Comparison of ENCODE assay signal across 8 cellular contexts in the genomic region with DNA sequence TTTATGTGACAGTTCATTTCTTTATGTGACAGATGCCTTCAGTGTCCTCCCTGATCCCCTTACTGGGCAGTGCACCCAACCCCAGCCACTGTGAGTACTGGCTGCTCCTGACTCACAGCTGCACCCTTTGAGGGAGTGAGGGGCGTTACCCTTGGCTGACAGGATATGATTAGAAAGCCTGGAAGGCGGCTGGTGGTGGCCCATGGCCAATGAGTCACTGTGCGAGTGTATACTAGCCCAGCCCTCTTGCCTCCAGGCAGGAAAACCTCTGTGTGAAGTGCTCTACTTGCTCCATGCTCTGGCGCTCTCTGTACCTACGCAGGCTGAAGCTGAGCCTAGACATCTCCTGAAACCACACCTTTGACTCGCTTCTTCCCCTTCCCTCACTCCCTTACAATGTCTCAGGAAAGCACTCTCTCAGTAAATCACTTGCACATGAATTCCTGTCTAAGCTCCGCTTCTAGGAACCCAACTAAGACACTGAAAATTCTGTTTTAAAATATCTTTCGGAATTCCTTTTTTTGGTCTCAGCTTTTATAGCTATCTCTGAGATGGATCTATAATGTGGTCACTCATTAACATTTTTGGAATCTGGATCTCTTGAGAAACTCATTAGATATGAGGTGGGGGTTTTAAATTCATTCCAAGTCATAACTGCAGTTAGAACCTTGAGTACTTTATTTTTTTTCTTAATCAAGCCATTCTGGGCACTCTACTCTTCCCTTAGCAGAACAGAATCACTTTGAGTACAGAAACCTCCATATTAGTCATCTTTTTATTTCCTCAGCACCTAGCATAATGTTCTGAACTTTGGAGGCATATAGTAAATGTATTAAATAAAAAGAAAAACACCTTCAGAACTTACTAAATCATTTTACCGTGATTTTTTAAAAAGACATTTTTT. TPM values are rescaled to one million over a fixed set of nuclear protein-coding genes. Genes with fewer than 3 reads are reported as not detected.
DNase-seq lines count a peak whose midpoint lies in the region; TF ChIP-seq lines count a peak whose summit lies in the region.

No MANE protein-coding gene starts in this region.

- intact Hi-C loops in vagina (cut with DNase I), result no loop called here

- no peak overlapping the region for H3K27ac ChIP-seq in vagina

- no peaks in the 10 kb centered on the region for H3K9me3 ChIP-seq in vagina

- H3K36me3 ChIP-seq in vagina, result no peaks in the 10 kb centered on the region

- H3K27me3 ChIP-seq in vagina, result no peaks in the 10 kb centered on the region

- peak; percentile 9 to 25 (median 12) for DNase-seq in stimulated activated CD4-positive, alpha-beta T cell treated with anti-CD3 and anti-CD28 coated beads, Interleukin-12 subunit alpha, Interleukin-12 subunit beta, amount 100 ng/mL, for 48 hours (ENCODE audit: low read depth in 2 of 3, low spot score in 1 of 3)
- no peak for DNase-seq in stimulated activated CD4-positive, alpha-beta T cell treated with anti-CD3 and anti-CD28 coated beads, Interleukin-4, amount 100 ng/mL, for 1 hour
- DNase-seq in NCI-H82 treated with DMSO at 0.1 percent for 48 hours (lab: John Stamatoyannopoulos, UW; ENCODE audit: unreplicated experiment) (peak; percentile 48), dedifferentiated amniotic fluid mesenchymal stem cell (ENCODE audit: extremely low spot score) (peak; percentile 94), medulla oblongata (ENCODE audit: extremely low spot score) (peak; percentile 7), vagina (ENCODE audit: extremely low spot score in 2 of 2) (peak; percentile 95 to 97), hippocampal formation (lab: John Stamatoyannopoulos, UW) (no peak)
- DNase-seq in activated effector memory CD4-positive, alpha-beta T cell treated with Interleukin-2 at 50 U/mL for 16 hours, result no peak

- no peak for TF ChIP-seq CTCF in vagina (IDR thresholded peaks at IDR 0.05)

- no peak for TF ChIP-seq POLR2A in vagina (IDR thresholded peaks at IDR 0.05)

- H3K4me1 ChIP-seq in vagina, result peaks cover 7% of the 10 kb centered on the region

- H3K4me3 ChIP-seq in vagina, result no peak overlapping the region

RNA-seq across cellular contexts. Expression of a gene that starts 25.3 kb away (rescaled TPM):
- total RNA-seq in vagina, result 27.5 TPM

Comparison
In these comparisons a context has a peak if more than half of its experiments do, and no peak if none do; other contexts are left out.
1. DNase-seq: peak in stimulated activated CD4-positive, alpha-beta T cell treated with anti-CD3 and anti-CD28 coated beads, Interleukin-12 subunit alpha, Interleukin-12 subunit beta, amount 100 ng/mL, for 48 hours (3 of 3), NCI-H82 treated with DMSO at 0.1 percent for 48 hours (single experiment), dedifferentiated amniotic fluid mesenchymal stem cell (single experiment), medulla oblongata (single experiment) and vagina (2 of 2); none in stimulated activated CD4-positive, alpha-beta T cell treated with anti-CD3 and anti-CD28 coated beads, Interleukin-4, amount 100 ng/mL, for 1 hour (single experiment), activated effector memory CD4-positive, alpha-beta T cell treated with Interleukin-2 at 50 U/mL for 16 hours (single experiment) and hippocampal formation (0 of 2).